Comparison of ENCODE assay signal across 14 cellular contexts in genomic region chr5:80035839-80036238, GRCh38. TPM values are rescaled to one million over a fixed set of nuclear protein-coding genes. Genes with fewer than 3 reads are reported as not detected.
DNase-seq lines count a peak whose midpoint lies in the region; ATAC-seq lines count a peak whose summit lies in the region.
"Had no signal": no experiment of that assay in that cellular context is flagged by ENCODE, and none has a peak within 500 bp of the region (broad histone marks: within the 10 kb centered on the region; RNA-seq: fewer than 3 reads in every experiment).

No MANE protein-coding gene starts in this region.

- no peaks in the 10 kb centered on the region for H3K36me3 Mint-ChIP-seq in activated naive CD4-positive, alpha-beta T cell treated with anti-CD3 and anti-CD28 coated beads, Interleukin-2, amount 10 ng/mL, durations not matched to agents 7 days and 5 days
- H3K36me3 Mint-ChIP-seq in activated CD8-positive, alpha-beta T cell treated with anti-CD3 and anti-CD28 coated beads, Interleukin-2, amount 10 ng/mL, durations not matched to agents 7 days and 5 days (ENCODE audit: low read depth): peaks cover 9% of the 10 kb centered on the region
- H3K36me3 Mint-ChIP-seq: memory B cell had no signal

- H3K4me3 ChIP-seq in iPS-18c (ENCODE audit: insufficient read depth, low read depth, low read length): peak overlapping the region; percentile 51
- H3K4me3 ChIP-seq: colonic mucosa, ovary had no signal

- no peaks in the 10 kb centered on the region for H3K9me3 ChIP-seq in iPS-18c (ENCODE audit: control insufficient read depth, insufficient read depth, low read length)
- H3K9me3 ChIP-seq: adrenal gland, colonic mucosa, ovary, transverse colon had no signal

- no peak overlapping the region for H3K27ac Mint-ChIP-seq in activated naive CD4-positive, alpha-beta T cell treated with anti-CD3 and anti-CD28 coated beads, Interleukin-2, amount 10 ng/mL, durations not matched to agents 7 days and 5 days
- no peak overlapping the region for H3K27ac Mint-ChIP-seq in activated CD8-positive, alpha-beta T cell treated with anti-CD3 and anti-CD28 coated beads, Interleukin-2, amount 10 ng/mL, durations not matched to agents 7 days and 5 days
- H3K27ac Mint-ChIP-seq in stimulated activated naive CD8-positive, alpha-beta T cell treated with anti-CD3 and anti-CD28 coated beads, Interleukin-15, amount 100 ng/mL, for 72 hours: no peak overlapping the region
- H3K27ac Mint-ChIP-seq: memory B cell had no signal

- CTCF ChIA-PET in activated naive CD4-positive, alpha-beta T cell treated with anti-CD3 and anti-CD28 coated beads, Interleukin-2, amount 10 ng/mL, durations not matched to agents 7 days and 5 days (lab: Charles Lee): no interaction called here
- CTCF ChIA-PET in activated CD8-positive, alpha-beta T cell treated with anti-CD3 and anti-CD28 coated beads, Interleukin-2, amount 10 ng/mL, durations not matched to agents 7 days and 5 days (lab: Charles Lee): interaction anchor here (0.7 to 0.9 kb wide), 2 partner anchors 43 to 48 kb away, joined by 3 read pairs; no protein-coding TSS in a partner anchor

- peaks cover 68% of the 10 kb centered on the region for H3K27me3 Mint-ChIP-seq in activated naive CD4-positive, alpha-beta T cell treated with anti-CD3 and anti-CD28 coated beads, Interleukin-2, amount 10 ng/mL, durations not matched to agents 7 days and 5 days
- H3K27me3 Mint-ChIP-seq in activated CD8-positive, alpha-beta T cell treated with anti-CD3 and anti-CD28 coated beads, Interleukin-2, amount 10 ng/mL, durations not matched to agents 7 days and 5 days (ENCODE audit: low read depth): peaks cover 44% of the 10 kb centered on the region
- peaks cover 65% of the 10 kb centered on the region for H3K27me3 Mint-ChIP-seq in stimulated activated naive CD8-positive, alpha-beta T cell treated with anti-CD3 and anti-CD28 coated beads, Interleukin-15, amount 100 ng/mL, for 72 hours

- H3K4me3 Mint-ChIP-seq in activated naive CD4-positive, alpha-beta T cell treated with anti-CD3 and anti-CD28 coated beads, Interleukin-2, amount 10 ng/mL, durations not matched to agents 7 days and 5 days: peak overlapping the region; percentile 52
- H3K4me3 Mint-ChIP-seq in activated CD8-positive, alpha-beta T cell treated with anti-CD3 and anti-CD28 coated beads, Interleukin-2, amount 10 ng/mL, durations not matched to agents 7 days and 5 days: peak overlapping the region; percentile 27
- H3K4me3 Mint-ChIP-seq in stimulated activated naive CD8-positive, alpha-beta T cell treated with anti-CD3 and anti-CD28 coated beads, Interleukin-15, amount 100 ng/mL, for 72 hours: peak overlapping the region; percentile 45 to 65
- H3K4me3 Mint-ChIP-seq: memory B cell had no signal

- peaks cover 25% of the 10 kb centered on the region for H3K4me1 Mint-ChIP-seq in activated naive CD4-positive, alpha-beta T cell treated with anti-CD3 and anti-CD28 coated beads, Interleukin-2, amount 10 ng/mL, durations not matched to agents 7 days and 5 days
- H3K4me1 Mint-ChIP-seq in activated CD8-positive, alpha-beta T cell treated with anti-CD3 and anti-CD28 coated beads, Interleukin-2, amount 10 ng/mL, durations not matched to agents 7 days and 5 days (ENCODE audit: low read depth): peaks cover 23% of the 10 kb centered on the region
- peaks cover 35% of the 10 kb centered on the region for H3K4me1 Mint-ChIP-seq in stimulated activated naive CD8-positive, alpha-beta T cell treated with anti-CD3 and anti-CD28 coated beads, Interleukin-15, amount 100 ng/mL, for 72 hours

- POLR2A ChIA-PET in activated CD8-positive, alpha-beta T cell treated with anti-CD3 and anti-CD28 coated beads, Interleukin-2, amount 10 ng/mL, durations not matched to agents 7 days and 5 days (lab: Charles Lee): no interaction called here

- no peaks in the 10 kb centered on the region for H3K9me3 Mint-ChIP-seq in activated naive CD4-positive, alpha-beta T cell treated with anti-CD3 and anti-CD28 coated beads, Interleukin-2, amount 10 ng/mL, durations not matched to agents 7 days and 5 days
- H3K9me3 Mint-ChIP-seq in activated CD8-positive, alpha-beta T cell treated with anti-CD3 and anti-CD28 coated beads, Interleukin-2, amount 10 ng/mL, durations not matched to agents 7 days and 5 days (ENCODE audit: insufficient read depth): no peaks in the 10 kb centered on the region
- H3K9me3 Mint-ChIP-seq in stimulated activated naive CD8-positive, alpha-beta T cell treated with anti-CD3 and anti-CD28 coated beads, Interleukin-15, amount 100 ng/mL, for 72 hours: no peaks in the 10 kb centered on the region
- H3K9me3 Mint-ChIP-seq: memory B cell had no signal

- no peak for DNase-seq in activated naive CD4-positive, alpha-beta T cell treated with anti-CD3 and anti-CD28 coated beads, Interleukin-2, amount 10 ng/mL, durations not matched to agents 7 days and 5 days
- no peak for DNase-seq in activated naive CD4-positive, alpha-beta T cell treated with anti-CD3 and anti-CD28 coated beads, Interleukin-2, amount 50 U/mL, for 16 hours
- DNase-seq in activated CD8-positive, alpha-beta T cell treated with anti-CD3 and anti-CD28 coated beads, Interleukin-2, amount 10 ng/mL, durations not matched to agents 7 days and 5 days: no peak
- no peak for DNase-seq in stimulated activated naive CD8-positive, alpha-beta T cell treated with anti-CD3 and anti-CD28 coated beads, Interleukin-15, amount 100 ng/mL, for 72 hours
- DNase-seq in NCI-H1092 treated with DMSO at 0.1 percent for 48 hours (lab: John Stamatoyannopoulos, UW): no peak
- DNase-seq: adrenal gland, colonic mucosa, NCI-H2081 treated with DMSO at 0.1 percent for 48 hours, transverse colon had no signal

- ATAC-seq in activated CD8-positive, alpha-beta T cell treated with anti-CD3 and anti-CD28 coated beads, Interleukin-2, amount 10 ng/mL, durations not matched to agents 7 days and 5 days: no peak
- no peak for ATAC-seq in stimulated activated naive CD8-positive, alpha-beta T cell treated with anti-CD3 and anti-CD28 coated beads, Interleukin-15, amount 100 ng/mL, for 72 hours
- ATAC-seq in HG03378 (IDR thresholded peaks at IDR 0.05; ENCODE audit: unreplicated experiment) (no peak), esophagus mucosa (no peak)

RNA-seq across cellular contexts. Expression of gene THBS4, which starts 0.7 kb away (rescaled TPM):
- total RNA-seq in activated CD8-positive, alpha-beta T cell treated with anti-CD3 and anti-CD28 coated beads, Interleukin-2, amount 10 ng/mL, durations not matched to agents 7 days and 5 days: 1 to 10 TPM in 1 of 2 experiments, under 1 TPM in 1; 0.44 to 1.4 TPM
- total RNA-seq in esophagus mucosa: 0.16 TPM

RNA-seq across cellular contexts. Expression of gene MTX3, which starts 44.8 kb away (rescaled TPM):
- total RNA-seq in activated CD8-positive, alpha-beta T cell treated with anti-CD3 and anti-CD28 coated beads, Interleukin-2, amount 10 ng/mL, durations not matched to agents 7 days and 5 days: 10 to 100 TPM; 11.7 to 13.2 TPM
- total RNA-seq in esophagus mucosa: 12.5 TPM
